Comparison of ENCODE assay signal across 12 cellular contexts in the genomic region with DNA sequence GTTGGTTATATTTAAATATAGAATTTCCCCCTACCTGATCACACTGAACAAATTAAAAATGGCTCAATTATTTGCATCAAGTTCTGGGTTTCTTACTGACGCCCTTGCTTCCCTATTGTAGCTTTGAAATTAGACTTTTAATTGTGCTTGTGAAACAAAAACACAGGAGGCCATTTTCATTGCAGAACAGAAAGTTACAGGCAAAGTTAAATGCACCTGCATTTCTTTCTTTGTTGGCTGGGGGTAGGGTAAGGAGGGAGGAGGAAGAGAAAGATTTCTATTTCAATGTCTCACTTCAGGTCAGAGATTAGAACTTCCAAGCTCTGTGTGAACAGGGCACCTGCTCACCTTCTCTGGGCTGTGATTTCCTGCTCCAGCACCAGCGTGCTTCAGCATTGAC.
DNase-seq lines count a peak whose midpoint lies in the region; ATAC-seq and TF ChIP-seq lines count a peak whose summit lies in the region.
"Had no signal": no experiment of that assay in that cellular context is flagged by ENCODE, and none has a peak within 500 bp of the region (broad histone marks: within the 10 kb centered on the region; RNA-seq: fewer than 3 reads in every experiment).

No MANE protein-coding gene starts in this region.

- H3K9me3 ChIP-seq in WERI-Rb-1 (ENCODE audit: severe bottlenecking): no peaks in the 10 kb centered on the region
- H3K9me3 ChIP-seq: thyroid gland had no signal

- peaks cover 28% of the 10 kb centered on the region for H3K4me1 Mint-ChIP-seq in mesothelial cell of epicardium
- H3K4me1 Mint-ChIP-seq in activated T-helper 17 cell treated with anti-CD3 and anti-CD28 coated beads, Interleukin-2, amount 50 U/mL, for 72 hours: no peaks in the 10 kb centered on the region

- H3K4me3 Mint-ChIP-seq in mesothelial cell of epicardium: no peak overlapping the region
- H3K4me3 Mint-ChIP-seq in activated T-helper 17 cell treated with anti-CD3 and anti-CD28 coated beads, Interleukin-2, amount 50 U/mL, for 72 hours: no peak overlapping the region

- no peaks in the 10 kb centered on the region for H3K27me3 Mint-ChIP-seq in mesothelial cell of epicardium (ENCODE audit: low read depth)
- H3K27me3 Mint-ChIP-seq in activated T-helper 17 cell treated with anti-CD3 and anti-CD28 coated beads, Interleukin-2, amount 50 U/mL, for 72 hours: peaks cover 19% of the 10 kb centered on the region

- DNase-seq in mesothelial cell of epicardium (ENCODE audit: low spot score in 2 of 2, unreplicated experiment in 2 of 2): no peak
- DNase-seq in WERI-Rb-1: no peak
- no peak for DNase-seq in dorsolateral prefrontal cortex
- DNase-seq in activated naive CD4-positive, alpha-beta T cell treated with Interleukin-2 at 50 U/mL for 16 hours: no peak
- DNase-seq: midbrain, NCI-H1105 treated with DMSO at 0.1 percent for 48 hours, SHP77 treated with DMSO at 0.1 percent for 48 hours had no signal

- H3K9me3 Mint-ChIP-seq in mesothelial cell of epicardium: no peaks in the 10 kb centered on the region
- H3K9me3 Mint-ChIP-seq in activated T-helper 17 cell treated with anti-CD3 and anti-CD28 coated beads, Interleukin-2, amount 50 U/mL, for 72 hours: no peaks in the 10 kb centered on the region

- H3K27me3 ChIP-seq in WERI-Rb-1 (ENCODE audit: insufficient read depth, low read depth, severe bottlenecking) (no peaks in the 10 kb centered on the region), dorsolateral prefrontal cortex (no peaks in the 10 kb centered on the region)
- H3K27me3 ChIP-seq: thyroid gland had no signal

- ATAC-seq in GM18861 (IDR thresholded peaks at IDR 0.05; ENCODE audit: unreplicated experiment) (peak; percentile 27), GM21576 (IDR thresholded peaks at IDR 0.05; ENCODE audit: unreplicated experiment) (peak; percentile 48), HG03342 (IDR thresholded peaks at IDR 0.05; ENCODE audit: unreplicated experiment) (peak; percentile 38)
- no peak for ATAC-seq in activated T-helper 17 cell treated with anti-CD3 and anti-CD28 coated beads, Interleukin-2, amount 50 U/mL, for 72 hours (replicated peaks)

- H3K27ac Mint-ChIP-seq in mesothelial cell of epicardium: peak overlapping the region; percentile 74
- H3K27ac Mint-ChIP-seq in activated T-helper 17 cell treated with anti-CD3 and anti-CD28 coated beads, Interleukin-2, amount 50 U/mL, for 72 hours: no peak overlapping the region

- no peak overlapping the region for H3K4me3 ChIP-seq in WERI-Rb-1 (ENCODE audit: low read depth, low read length)
- H3K4me3 ChIP-seq in dorsolateral prefrontal cortex: no peak overlapping the region
- H3K4me3 ChIP-seq: thyroid gland had no signal

- H3K36me3 Mint-ChIP-seq in mesothelial cell of epicardium: no peaks in the 10 kb centered on the region
- H3K36me3 Mint-ChIP-seq in activated T-helper 17 cell treated with anti-CD3 and anti-CD28 coated beads, Interleukin-2, amount 50 U/mL, for 72 hours (ENCODE audit: low read depth): no peaks in the 10 kb centered on the region

- intact Hi-C loops in dorsolateral prefrontal cortex (cut with DNase I): no loop called here

- no peaks in the 10 kb centered on the region for H3K36me3 ChIP-seq in WERI-Rb-1
- H3K36me3 ChIP-seq: thyroid gland had no signal

- H3K27ac ChIP-seq in WERI-Rb-1 (no peak overlapping the region), dorsolateral prefrontal cortex (no peak overlapping the region)

- TF ChIP-seq CTCF in mesothelial cell of epicardium (IDR thresholded peaks at IDR 0.05; ENCODE audit: unreplicated experiment) (no peak), WERI-Rb-1 (IDR thresholded peaks at IDR 0.05; ENCODE audit: low read depth, low read length) (no peak), dorsolateral prefrontal cortex (IDR thresholded peaks at IDR 0.05 in 54 of 56, conservative IDR thresholded peaks at IDR 0.05 in 2 of 56; ENCODE audit: low read depth in 1 of 56, partially characterized antibody in 56 of 56) (no peak)
